In genomic region chr22:24440270-24440717, GRCh38 we compare ENCODE assay signal across 3 cellular contexts.
TF ChIP-seq lines count a peak whose summit lies in the region.

No MANE protein-coding gene starts in this region.

TF ChIP-seq in liver, 16 proteins besides CTCF, POLR2A, EP300 and RAD21:
- TF ChIP-seq RXRA (IDR thresholded peaks at IDR 0.05): no peak
- peak; percentile 62 for TF ChIP-seq NR2F2 (IDR thresholded peaks at IDR 0.05)

TF ChIP-seq in HepG2, 621 proteins besides CTCF, POLR2A, EP300 and RAD21:
- TF ChIP-seq ZBED4 (CRISPR knock-in tag; IDR thresholded peaks at IDR 0.05; ENCODE audit: borderline replicate concordance): no peak
- no peak for TF ChIP-seq ATRX (CRISPR knock-in tag; IDR thresholded peaks at IDR 0.05; ENCODE audit: borderline replicate concordance)
- TF ChIP-seq TCF7 (IDR thresholded peaks at IDR 0.05; ENCODE audit: low read depth): no peak
- TF ChIP-seq THAP8 (CRISPR knock-in tag; IDR thresholded peaks at IDR 0.05; ENCODE audit: borderline replicate concordance): no peak
- TF ChIP-seq GABPB1 (CRISPR knock-in tag; IDR thresholded peaks at IDR 0.05): no peak
- no peak for TF ChIP-seq SMARCE1 (IDR thresholded peaks at IDR 0.05; ENCODE audit: borderline replicate concordance)
- no peak for TF ChIP-seq ZBTB25 (CRISPR knock-in tag; IDR thresholded peaks at IDR 0.05)
- no peak for TF ChIP-seq MIXL1 (CRISPR knock-in tag; IDR thresholded peaks at IDR 0.05)
- no peak for TF ChIP-seq ZNF639 (CRISPR knock-in tag; conservative IDR thresholded peaks at IDR 0.05)
- TF ChIP-seq KLF9 (CRISPR knock-in tag; IDR thresholded peaks at IDR 0.05; ENCODE audit: low read depth): no peak
- TF ChIP-seq ZSCAN29 (CRISPR knock-in tag; conservative IDR thresholded peaks at IDR 0.05): no peak
- TF ChIP-seq HMGXB3 (CRISPR knock-in tag; IDR thresholded peaks at IDR 0.05; ENCODE audit: borderline replicate concordance): no peak
TF ChIP-seq in HepG2: peak in this region for 0.

TF ChIP-seq in endothelial cell of umbilical vein, 7 proteins besides CTCF, POLR2A, EP300 and RAD21:
- TF ChIP-seq MAX (IDR thresholded peaks at IDR 0.05; ENCODE audit: insufficient read depth, insufficient read length) (no peak), POLR2AphosphoS5 (IDR thresholded peaks at IDR 0.05; ENCODE audit: insufficient read depth, low read depth, low read length) (peak; percentile 67), FOS (IDR thresholded peaks at IDR 0.05; ENCODE audit: borderline replicate concordance, insufficient read depth, low read length) (peak; percentile 47), EZH2 (IDR thresholded peaks at IDR 0.05; ENCODE audit: borderline replicate concordance, low read depth, low read length, severe bottlenecking) (no peak), JUN (IDR thresholded peaks at IDR 0.05; ENCODE audit: borderline replicate concordance, insufficient read depth, insufficient read length, low read depth) (peak; percentile 10), MYC (IDR thresholded peaks at IDR 0.05; ENCODE audit: low read depth, low read length) (no peak), GATA2 (IDR thresholded peaks at IDR 0.05; ENCODE audit: insufficient read depth, insufficient read length, low read depth, low read length) (peak; percentile 36)
TF ChIP-seq in endothelial cell of umbilical vein: peak in this region for 4.
